9 cellular contexts compared by ENCODE assay signal in genomic region chr2:183093857-183094657, GRCh38.
DNase-seq lines count a peak whose midpoint lies in the region; ATAC-seq and TF ChIP-seq lines count a peak whose summit lies in the region.
"Had no signal": no experiment of that assay in that cellular context is flagged by ENCODE, and none has a peak within 500 bp of the region (broad histone marks: within the 10 kb centered on the region; RNA-seq: fewer than 3 reads in every experiment).

No MANE protein-coding gene starts in this region.

- no peak for TF ChIP-seq CTCF in foreskin fibroblast (IDR thresholded peaks at IDR 0.05; ENCODE audit: low read depth, low read length)

- no peaks in the 10 kb centered on the region for H3K9me3 Mint-ChIP-seq in effector memory CD8-positive, alpha-beta T cell

- H3K4me3 ChIP-seq in foreskin fibroblast (ENCODE audit: low read depth in 1 of 2, low read length in 2 of 2): no peak overlapping the region
- H3K4me3 ChIP-seq: right atrium auricular region had no signal

- no peaks in the 10 kb centered on the region for H3K36me3 Mint-ChIP-seq in effector memory CD8-positive, alpha-beta T cell (ENCODE audit: insufficient read depth)

- peak; percentile 85 for ATAC-seq in GM18502 (IDR thresholded peaks at IDR 0.05; ENCODE audit: poor library complexity, unreplicated experiment)
- ATAC-seq in GM21737 (IDR thresholded peaks at IDR 0.05; ENCODE audit: unreplicated experiment): peak; percentile 72
- peak; percentile 81 for ATAC-seq in HG03558 (IDR thresholded peaks at IDR 0.05; ENCODE audit: extremely low read depth, unreplicated experiment)
- no peak for ATAC-seq in effector memory CD8-positive, alpha-beta T cell (replicated peaks)

- DNase-seq in foreskin fibroblast (peak; percentile 36 to 68), D341Med (ENCODE audit: low spot score) (no peak), NCI-H1436 treated with DMSO at 0.1 percent for 48 hours (lab: John Stamatoyannopoulos, UW) (no peak), amygdala (lab: John Stamatoyannopoulos, UW) (no peak)
- no peak for DNase-seq in effector memory CD8-positive, alpha-beta T cell

- H3K4me3 Mint-ChIP-seq in effector memory CD8-positive, alpha-beta T cell: no peak overlapping the region

- H3K27ac Mint-ChIP-seq in effector memory CD8-positive, alpha-beta T cell: no peak overlapping the region

- H3K4me1 Mint-ChIP-seq in effector memory CD8-positive, alpha-beta T cell (ENCODE audit: low read depth in 2 of 2): no peaks in the 10 kb centered on the region

- no peaks in the 10 kb centered on the region for H3K27me3 Mint-ChIP-seq in effector memory CD8-positive, alpha-beta T cell

Comparison
In these comparisons a context has a peak if more than half of its experiments do, and no peak if none do; other contexts are left out.
1. DNase-seq: peak in foreskin fibroblast (2 of 2); none in D341Med (single experiment), effector memory CD8-positive, alpha-beta T cell (0 of 3), NCI-H1436 treated with DMSO at 0.1 percent for 48 hours (single experiment) and amygdala (0 of 56).